8 cellular contexts compared by ENCODE assay signal in genomic region chr22:39522091-39522490, GRCh38. TPM values are rescaled to one million over a fixed set of nuclear protein-coding genes. Genes with fewer than 3 reads are reported as not detected.
A peak's percentile ranks its signal among the peaks of the same experiment; 100 is the strongest.
DNase-seq lines count a peak whose midpoint lies in the region; ATAC-seq and TF ChIP-seq lines count a peak whose summit lies in the region.
"Not testable (repeated sequence)": the region's sequence is repeated elsewhere in the genome, so short reads cannot be mapped to it uniquely, and the experiment has no call there.

No MANE protein-coding gene starts in this region.

- H3K27ac ChIP-seq in AG04450 (ENCODE audit: low read depth, low read length); SJCRH30; effector memory CD4-positive, alpha-beta T cell (ENCODE audit: insufficient read depth, low read length, poor library complexity, severe bottlenecking): not testable (repeated sequence)

- peak overlapping the region; percentile 87 for H3K4me3 ChIP-seq in AG04450 (ENCODE audit: low read depth, low read length)
- H3K4me3 ChIP-seq in HAP-1, result peak overlapping the region; percentile 100
- peak overlapping the region; percentile 98 for H3K4me3 ChIP-seq in SJCRH30
- peak overlapping the region; percentile 100 for H3K4me3 ChIP-seq in effector memory CD4-positive, alpha-beta T cell (ENCODE audit: insufficient read depth, low read depth, low read length, poor library complexity, severe bottlenecking)
- peak overlapping the region; percentile 95 for H3K4me3 ChIP-seq in iPS-11a (ENCODE audit: low read depth, low read length)

- H3K4me3 Mint-ChIP-seq in activated naive CD4-positive, alpha-beta T cell treated with anti-CD3 and anti-CD28 coated beads, Interleukin-2, amount 50 U/mL, for 24 hours, result peak overlapping the region; percentile 89
- peak overlapping the region; percentile 95 for H3K4me3 Mint-ChIP-seq in natural killer cell treated with Interleukin-12 subunit alpha and Interleukin-12 subunit beta and Interleukin-15 and Interleukin-18, amount 100 ng/mL, for 72 hours
- H3K4me3 Mint-ChIP-seq in stimulated activated naive B cell treated with anti-CD40 and anti-IgM and Interleukin-4, amounts not matched to agents 10 μg/mL and 1 μg/mL and 100 μg/mL, for 72 hours, result peak overlapping the region; percentile 85 to 99

- not testable (repeated sequence) for TF ChIP-seq CTCF in AG04450 (IDR thresholded peaks at IDR 0.05; ENCODE audit: low read depth, low read length)

- H3K36me3 Mint-ChIP-seq in activated naive CD4-positive, alpha-beta T cell treated with anti-CD3 and anti-CD28 coated beads, Interleukin-2, amount 50 U/mL, for 24 hours, result peaks cover 31% of the 10 kb centered on the region
- H3K36me3 Mint-ChIP-seq in natural killer cell treated with Interleukin-12 subunit alpha and Interleukin-12 subunit beta and Interleukin-15 and Interleukin-18, amount 100 ng/mL, for 72 hours, result peaks cover 22% of the 10 kb centered on the region
- H3K36me3 Mint-ChIP-seq in stimulated activated naive B cell treated with anti-CD40 and anti-IgM and Interleukin-4, amounts not matched to agents 10 μg/mL and 1 μg/mL and 100 μg/mL, for 72 hours, result peaks cover 63 to 64% of the 10 kb centered on the region in 2 donors

- POLR2A ChIA-PET in AG04450 (lab: Yijun Ruan, JAX), result interaction anchor here (1.2 to 2.3 kb wide), 5 partner anchors 20 to 522 kb away, joined by 3 to 29 read pairs (median 7); partner anchors contain the start of genes MIEF1 and RPL3

- not testable (repeated sequence) for DNase-seq in AG04450 (ENCODE audit: low read depth, low spot score); HAP-1 (ENCODE audit: low spot score in 2 of 2); SJCRH30; effector memory CD4-positive, alpha-beta T cell; natural killer cell treated with Interleukin-12 subunit alpha and Interleukin-12 subunit beta and Interleukin-15 and Interleukin-18, amount 100 ng/mL, for 72 hours (ENCODE audit: low spot score); stimulated activated naive B cell treated with anti-CD40 and anti-IgM and Interleukin-4, amounts not matched to agents 10 μg/mL and 1 μg/mL and 100 μg/mL, for 72 hours

- not testable (repeated sequence) for H3K9me3 ChIP-seq in AG04450 (ENCODE audit: control insufficient read depth, insufficient read depth, low read length); HAP-1; SJCRH30 (replicated peaks); effector memory CD4-positive, alpha-beta T cell (ENCODE audit: control insufficient read depth, low read length)

- not testable (repeated sequence) for H3K9me3 Mint-ChIP-seq in activated naive CD4-positive, alpha-beta T cell treated with anti-CD3 and anti-CD28 coated beads, Interleukin-2, amount 50 U/mL, for 24 hours; natural killer cell treated with Interleukin-12 subunit alpha and Interleukin-12 subunit beta and Interleukin-15 and Interleukin-18, amount 100 ng/mL, for 72 hours; stimulated activated naive B cell treated with anti-CD40 and anti-IgM and Interleukin-4, amounts not matched to agents 10 μg/mL and 1 μg/mL and 100 μg/mL, for 72 hours

- H3K36me3 ChIP-seq in HAP-1 (replicated peaks) (peaks cover 55% of the 10 kb centered on the region), SJCRH30 (peaks cover 42% of the 10 kb centered on the region)
- peaks cover 36% of the 10 kb centered on the region for H3K36me3 ChIP-seq in effector memory CD4-positive, alpha-beta T cell (ENCODE audit: control insufficient read depth, insufficient read depth, low read length)

- CTCF ChIA-PET in AG04450 (lab: Charles Lee), result not testable (repeated sequence)

- ATAC-seq in natural killer cell treated with Interleukin-12 subunit alpha and Interleukin-12 subunit beta and Interleukin-15 and Interleukin-18, amount 100 ng/mL, for 72 hours; stimulated activated naive B cell treated with anti-CD40 and anti-IgM and Interleukin-4, amounts not matched to agents 10 μg/mL and 1 μg/mL and 100 μg/mL, for 72 hours (replicated peaks): not testable (repeated sequence)

- H3K27me3 Mint-ChIP-seq in activated naive CD4-positive, alpha-beta T cell treated with anti-CD3 and anti-CD28 coated beads, Interleukin-2, amount 50 U/mL, for 24 hours; natural killer cell treated with Interleukin-12 subunit alpha and Interleukin-12 subunit beta and Interleukin-15 and Interleukin-18, amount 100 ng/mL, for 72 hours; stimulated activated naive B cell treated with anti-CD40 and anti-IgM and Interleukin-4, amounts not matched to agents 10 μg/mL and 1 μg/mL and 100 μg/mL, for 72 hours: not testable (repeated sequence)

- not testable (repeated sequence) for H3K27me3 ChIP-seq in AG04450 (ENCODE audit: control insufficient read depth, insufficient read depth, low read length); HAP-1 (ENCODE audit: low read depth); SJCRH30; effector memory CD4-positive, alpha-beta T cell (replicated peaks; ENCODE audit: control insufficient read depth, insufficient read depth, low read length, poor library complexity, severe bottlenecking)

- peaks cover 52% of the 10 kb centered on the region for H3K4me1 Mint-ChIP-seq in activated naive CD4-positive, alpha-beta T cell treated with anti-CD3 and anti-CD28 coated beads, Interleukin-2, amount 50 U/mL, for 24 hours
- peaks cover 46 to 65% of the 10 kb centered on the region in 2 donors for H3K4me1 Mint-ChIP-seq in natural killer cell treated with Interleukin-12 subunit alpha and Interleukin-12 subunit beta and Interleukin-15 and Interleukin-18, amount 100 ng/mL, for 72 hours (ENCODE audit: low read depth in 2 of 2)
- peaks cover 47 to 73% of the 10 kb centered on the region in 2 donors for H3K4me1 Mint-ChIP-seq in stimulated activated naive B cell treated with anti-CD40 and anti-IgM and Interleukin-4, amounts not matched to agents 10 μg/mL and 1 μg/mL and 100 μg/mL, for 72 hours

- peak overlapping the region; percentile 100 for H3K27ac Mint-ChIP-seq in activated naive CD4-positive, alpha-beta T cell treated with anti-CD3 and anti-CD28 coated beads, Interleukin-2, amount 50 U/mL, for 24 hours
- peak overlapping the region; percentile 98 for H3K27ac Mint-ChIP-seq in natural killer cell treated with Interleukin-12 subunit alpha and Interleukin-12 subunit beta and Interleukin-15 and Interleukin-18, amount 100 ng/mL, for 72 hours
- peak overlapping the region; percentile 97 for H3K27ac Mint-ChIP-seq in stimulated activated naive B cell treated with anti-CD40 and anti-IgM and Interleukin-4, amounts not matched to agents 10 μg/mL and 1 μg/mL and 100 μg/mL, for 72 hours

- in situ Hi-C loops in HAP-1 (cut with MboI; ENCODE audit: low sequenced_read_pairs), result loop anchor here (10.0 kb wide), 1 partner anchor 347 kb away; no protein-coding TSS in a partner anchor

- H3K4me1 ChIP-seq in HAP-1 (peaks cover 12% of the 10 kb centered on the region), SJCRH30 (peaks cover 20% of the 10 kb centered on the region)
- peaks cover 48% of the 10 kb centered on the region for H3K4me1 ChIP-seq in effector memory CD4-positive, alpha-beta T cell (ENCODE audit: control insufficient read depth, insufficient read depth, low read length, poor library complexity, severe bottlenecking)

RNA-seq across cellular contexts. Expression of gene ATF4, which starts 1.7 kb away (rescaled TPM):
- 844 and 936 TPM in 2 replicates for polyA plus RNA-seq in AG04450 (2011; rRNA removed)
- 241 and 243 TPM in 2 replicates for polyA minus RNA-seq in AG04450 (2011; rRNA and poly(A)+ RNA removed)
- total RNA-seq in SJCRH30 (2014; rRNA removed; shearing (Covaris generic)), result 190 and 238 TPM in 2 replicates
- total RNA-seq in natural killer cell treated with Interleukin-12 subunit alpha and Interleukin-12 subunit beta and Interleukin-15 and Interleukin-18, amount 100 ng/mL, for 72 hours, result 100 to 1,000 TPM; 463 to 472 TPM

RNA-seq across cellular contexts. Expression of gene RPS19BP1, which starts 10.5 kb away (rescaled TPM):
- 50.8 and 53.0 TPM in 2 replicates for polyA plus RNA-seq in AG04450 (2011; rRNA removed)
- polyA minus RNA-seq in AG04450 (2011; rRNA and poly(A)+ RNA removed), result 7.3 and 9.3 TPM in 2 replicates
- 48.3 and 66.2 TPM in 2 replicates for total RNA-seq in SJCRH30 (2014; rRNA removed; shearing (Covaris generic))
- 100 to 1,000 TPM in 1 of 2 donors, 10 to 100 TPM in 1; 84.1 to 122 TPM for total RNA-seq in natural killer cell treated with Interleukin-12 subunit alpha and Interleukin-12 subunit beta and Interleukin-15 and Interleukin-18, amount 100 ng/mL, for 72 hours

RNA-seq across cellular contexts. Expression of gene MIEF1, which starts 20.0 kb away (rescaled TPM):
- 18.9 and 19.2 TPM in 2 replicates for polyA plus RNA-seq in AG04450 (2011; rRNA removed)
- polyA minus RNA-seq in AG04450 (2011; rRNA and poly(A)+ RNA removed), result 22.3 and 24.3 TPM in 2 replicates
- 31.5 and 32.0 TPM in 2 replicates for total RNA-seq in SJCRH30 (2014; rRNA removed; shearing (Covaris generic))
- total RNA-seq in natural killer cell treated with Interleukin-12 subunit alpha and Interleukin-12 subunit beta and Interleukin-15 and Interleukin-18, amount 100 ng/mL, for 72 hours, result 10 to 100 TPM; 49.6 to 71.2 TPM

RNA-seq across cellular contexts. Expression of gene CACNA1I, which starts 48.5 kb away (rescaled TPM):
- polyA plus RNA-seq in AG04450 (2011; rRNA removed), result not detected in 2 replicates
- polyA minus RNA-seq in AG04450 (2011; rRNA and poly(A)+ RNA removed), result not detected in 2 replicates
- 0.02 TPM in 1 of 2 replicates, not detected in the other for total RNA-seq in SJCRH30 (2014; rRNA removed; shearing (Covaris generic))
- under 1 TPM in 1 of 2 donors, not detected in 1; 0.17 TPM for total RNA-seq in natural killer cell treated with Interleukin-12 subunit alpha and Interleukin-12 subunit beta and Interleukin-15 and Interleukin-18, amount 100 ng/mL, for 72 hours
